In the genomic region with DNA sequence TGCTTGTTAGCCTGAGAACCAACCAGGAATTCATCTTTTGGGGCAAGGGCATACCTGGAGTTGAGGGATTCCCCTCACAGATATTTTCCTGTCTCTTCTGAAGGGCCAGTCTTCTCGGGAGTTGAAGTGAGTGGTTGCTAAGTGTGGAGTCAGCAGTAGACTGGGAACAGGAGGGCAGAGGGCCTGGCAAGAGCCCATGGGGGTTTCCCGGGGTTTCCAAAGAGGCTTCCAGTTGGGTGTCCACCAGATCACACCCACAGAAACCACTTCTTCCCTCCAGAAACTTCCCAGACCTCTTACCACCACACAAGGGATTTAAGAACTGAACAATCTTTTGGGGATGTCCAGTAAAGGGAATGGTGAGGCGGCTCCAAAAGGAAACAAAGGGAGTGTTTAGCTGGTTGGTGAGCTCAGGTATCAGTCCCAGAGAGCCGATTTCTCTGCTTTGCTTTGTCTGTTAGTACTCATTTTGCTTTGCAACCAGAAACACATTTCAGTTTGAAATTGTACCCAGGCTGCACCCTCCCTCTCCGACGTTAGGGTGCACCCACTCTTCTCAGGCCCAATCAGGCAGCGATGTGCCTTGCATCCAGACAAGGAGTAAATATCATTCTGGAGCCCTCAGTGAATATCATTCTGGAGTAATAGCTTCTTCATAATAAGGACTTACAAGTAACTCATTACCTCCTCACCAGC, we compare ENCODE assay signal across 17 cellular contexts.
A peak's percentile ranks its signal among the peaks of the same experiment; 100 is the strongest.
DNase-seq lines count a peak whose midpoint lies in the region; FAIRE-seq and TF ChIP-seq lines count a peak whose summit lies in the region.
"Had no signal": no experiment of that assay in that cellular context is flagged by ENCODE, and none has a peak within 500 bp of the region (broad histone marks: within the 10 kb centered on the region; RNA-seq: fewer than 3 reads in every experiment).

No MANE protein-coding gene starts in this region.

- peak overlapping the region; percentile 44 for H3K4me2 ChIP-seq in parathyroid adenoma (ENCODE audit: low read length)

- no peaks in the 10 kb centered on the region for H3K36me3 ChIP-seq in parathyroid adenoma (ENCODE audit: control insufficient read depth, insufficient read depth, low read length)

- peak overlapping the region; percentile 13 for H3K27ac ChIP-seq in parathyroid adenoma

- peaks cover 12% of the 10 kb centered on the region for H3K4me1 ChIP-seq in parathyroid adenoma

- no peak overlapping the region for H3K9ac ChIP-seq in parathyroid adenoma

- no peaks in the 10 kb centered on the region for H3K9me3 ChIP-seq in parathyroid adenoma (ENCODE audit: control insufficient read depth, low read length)
- H3K9me3 ChIP-seq: mucosa of descending colon had no signal

- no peaks in the 10 kb centered on the region for H3K79me2 ChIP-seq in parathyroid adenoma

- no peak for TF ChIP-seq POLR2A in H54 (IDR thresholded peaks at IDR 0.05; ENCODE audit: low read depth, low read length)

- DNase-seq in DMS79 (lab: John Stamatoyannopoulos, UW) (peak; percentile 49), NCI-H226 (peak; percentile 16), fibroblast of peridontal ligament (ENCODE audit: extremely low read depth) (peak; percentile 37), DMS153 treated with DMSO at 0.1 percent for 48 hours (lab: John Stamatoyannopoulos, UW; ENCODE audit: unreplicated experiment) (no peak), H54 (ENCODE audit: insufficient read length, low spot score) (no peak), SW 1271 (lab: John Stamatoyannopoulos, UW) (no peak)
- DNase-seq in stimulated activated CD4-positive, alpha-beta T cell treated with anti-CD3 and anti-CD28 coated beads, Interleukin-4, amount 100 ng/mL, for 1 hour = no peak
- DNase-seq: caudate nucleus; GOT3; KG1; left colon; mucosa of descending colon; NCI-H524; nucleus accumbens; stimulated activated CD4-positive, alpha-beta T cell treated with anti-CD3 and anti-CD28 coated beads, Interleukin-4, amount 100 ng/mL, for 24 hours had no signal

- TF ChIP-seq CTCF in parathyroid adenoma (IDR thresholded peaks at IDR 0.05) = no peak

- FAIRE-seq in H54 (lab: Jason Lieb, UNC) = no peak
- FAIRE-seq: GM12892 had no signal

- H3K4me3 ChIP-seq in parathyroid adenoma (ENCODE audit: low read depth, low read length) = peak overlapping the region; percentile 42
- H3K4me3 ChIP-seq: mucosa of descending colon had no signal

- peak overlapping the region; percentile 68 for H2AFZ ChIP-seq in parathyroid adenoma

- H3K27me3 ChIP-seq in parathyroid adenoma (ENCODE audit: control insufficient read depth, insufficient read depth, low read length) = no peaks in the 10 kb centered on the region

Comparison
In these comparisons a context has a peak if more than half of its experiments do, and no peak if none do; other contexts are left out.
1. DNase-seq: peak in DMS79 (single experiment), NCI-H226 (single experiment) and fibroblast of peridontal ligament (single experiment); none in stimulated activated CD4-positive, alpha-beta T cell treated with anti-CD3 and anti-CD28 coated beads, Interleukin-4, amount 100 ng/mL, for 1 hour (single experiment), DMS153 treated with DMSO at 0.1 percent for 48 hours (single experiment), H54 (single experiment) and SW 1271 (0 of 2).